In genomic region chr22:42780070-42780540, GRCh38 we compare ENCODE assay signal across 8 cellular contexts. TPM values are rescaled to one million over a fixed set of nuclear protein-coding genes. Genes with fewer than 3 reads are reported as not detected.
DNase-seq lines count a peak whose midpoint lies in the region; ATAC-seq and TF ChIP-seq lines count a peak whose summit lies in the region.

No MANE protein-coding gene starts in this region.

- ATAC-seq in GM18519 (IDR thresholded peaks at IDR 0.05; ENCODE audit: low FRiP score, unreplicated experiment) (no peak), GM19351 (IDR thresholded peaks at IDR 0.05; ENCODE audit: unreplicated experiment) (no peak)

- H3K9me2 ChIP-seq in OCI-LY7 (ENCODE audit: insufficient read depth, low read length): no peaks in the 10 kb centered on the region

- CTCF ChIA-PET in OCI-LY7 (lab: Charles Lee; ENCODE audit: unreplicated experiment): no interaction called here

- TF ChIP-seq POLR2A in prostate gland (IDR thresholded peaks at IDR 0.05): no peak

- H3K79me2 ChIP-seq in OCI-LY7 (ENCODE audit: insufficient read depth, low read depth, low read length): no peaks in the 10 kb centered on the region

- peak; percentile 81 for TF ChIP-seq CTCF in LNCAP (IDR thresholded peaks at IDR 0.05)
- peak; percentile 89 for TF ChIP-seq CTCF in OCI-LY7 (conservative IDR thresholded peaks at IDR 0.05; ENCODE audit: low read length)
- TF ChIP-seq CTCF in prostate gland (IDR thresholded peaks at IDR 0.05): peak; percentile 71 to 98 (median 92)

- no peaks in the 10 kb centered on the region for H3K36me3 ChIP-seq in OCI-LY7 (ENCODE audit: insufficient read depth, low read length)
- H3K36me3 ChIP-seq in prostate gland: no peaks in the 10 kb centered on the region

- H3K27ac ChIP-seq in OCI-LY7 (ENCODE audit: low read depth, low read length, poor library complexity, severe bottlenecking) (no peak overlapping the region), prostate gland (peak overlapping the region in 1 of 2 donors; percentile 49)

- POLR2A ChIA-PET in OCI-LY7 (lab: Charles Lee): no interaction called here

- peak overlapping the region; percentile 49; the same call in 1 of the 2 replicates for H2AFZ ChIP-seq in OCI-LY7 (ENCODE audit: low read length)

- DNase-seq in ELR (ENCODE audit: low read depth): peak; percentile 92
- peak; percentile 90 for DNase-seq in OCI-LY7 (ENCODE audit: low spot score)
- DNase-seq in activated gamma-delta T cell treated with anti-CD3 and anti-CD28 coated beads, Interleukin-2, amount 50 U/mL, for 16 hours (ENCODE audit: low read depth): peak; percentile 24
- DNase-seq in head of caudate nucleus: peak in 25 of 42 donors; percentile 15 to 87 (median 63)
- peak; percentile 94 for DNase-seq in prostate gland (ENCODE audit: low spot score)

- H3K4me2 ChIP-seq in OCI-LY7 (ENCODE audit: low read length): no peak overlapping the region

- H4K20me1 ChIP-seq in OCI-LY7 (ENCODE audit: insufficient read depth, low read length): no peaks in the 10 kb centered on the region

- H3K9me3 ChIP-seq in OCI-LY7 (ENCODE audit: low read length) (no peaks in the 10 kb centered on the region), prostate gland (no peaks in the 10 kb centered on the region)

- intact Hi-C loops in OCI-LY7 (cut with micrococcal nuclease; ENCODE audit: unreplicated experiment) (loop anchor here (1.0 to 5.0 kb wide), 4 partner anchors 37 to 310 kb away; no protein-coding TSS in a partner anchor), head of caudate nucleus (cut with DNase I) (no loop called here), prostate gland (cut with DNase I) (loop anchor here (5.0 to 10.0 kb wide), 3 partner anchors 37 to 235 kb away; partner anchors contain the start of gene PACSIN2)

- no peak overlapping the region for H3K4me3 ChIP-seq in OCI-LY7 (ENCODE audit: low read depth, low read length, poor library complexity, severe bottlenecking)
- no peak overlapping the region for H3K4me3 ChIP-seq in prostate gland

- H3K4me1 ChIP-seq in OCI-LY7 (ENCODE audit: insufficient read depth, low read length, poor library complexity, severe bottlenecking) (peaks cover 4% of the 10 kb centered on the region), prostate gland (replicated peaks) (no peaks in the 10 kb centered on the region)

- H3K27me3 ChIP-seq in prostate gland (replicated peaks; ENCODE audit: insufficient read depth): no peaks in the 10 kb centered on the region

- 31% methylated on average over 6 of the region's 6 CpGs for WGBS in prostate gland

- BruUV-seq in OCI-LY7 (replicated peaks; lab: Mats Ljungman, UMichigan): no TSS peak

RNA-seq across cellular contexts. Expression of gene A4GALT, which starts 59.4 kb away (rescaled TPM):
- 48.9 and 61.5 TPM in 2 replicates for total RNA-seq in OCI-LY7 (2014; rRNA removed; shearing (Covaris generic))
- total RNA-seq in OCI-LY7 (2022) (40.5 and 56.0 TPM in 2 replicates), prostate gland (10 to 100 TPM; 34.7 to 40.0 TPM)

Comparison
In these comparisons a context has a peak if more than half of its experiments do, and no peak if none do; other contexts are left out.
1. DNase-seq: peak in every context shown above with its lines; median percentile 94 in prostate gland; 92 in ELR; 90 in OCI-LY7; 63 in head of caudate nucleus; 24 in activated gamma-delta T cell treated with anti-CD3 and anti-CD28 coated beads, Interleukin-2, amount 50 U/mL, for 16 hours.